In genomic region chr4:158776106-158776505, GRCh38 we compare ENCODE assay signal across 13 cellular contexts. TPM values are rescaled to one million over a fixed set of nuclear protein-coding genes. Genes with fewer than 3 reads are reported as not detected.
DNase-seq lines count a peak whose midpoint lies in the region; ATAC-seq, FAIRE-seq and TF ChIP-seq lines count a peak whose summit lies in the region.
"Had no signal": no experiment of that assay in that cellular context is flagged by ENCODE, and none has a peak within 500 bp of the region (broad histone marks: within the 10 kb centered on the region; RNA-seq: fewer than 3 reads in every experiment).

No MANE protein-coding gene starts in this region.

- H3K9me2 ChIP-seq in GM23338 (ENCODE audit: insufficient read depth): no peaks in the 10 kb centered on the region

- no peak overlapping the region for H2BK15ac ChIP-seq in mesendoderm (replicated peaks; ENCODE audit: low read depth)

- H3K4me3 Mint-ChIP-seq in GM23338 (no peak overlapping the region), astrocyte (ENCODE audit: unreplicated experiment) (no peak overlapping the region)
- H3K4me3 Mint-ChIP-seq: CD4-positive, CD25-positive, alpha-beta regulatory T cell had no signal

- H3K9ac ChIP-seq in astrocyte (ENCODE audit: low read length): no peak overlapping the region
- no peak overlapping the region for H3K9ac ChIP-seq in subcutaneous abdominal adipose tissue (ENCODE audit: low read length in 5 of 5)
- H3K9ac ChIP-seq in mesendoderm (ENCODE audit: low read length): no peak overlapping the region

- H3K36me3 Mint-ChIP-seq in GM23338 (ENCODE audit: low read depth) (no peaks in the 10 kb centered on the region), astrocyte (ENCODE audit: low read depth, unreplicated experiment) (no peaks in the 10 kb centered on the region)
- H3K36me3 Mint-ChIP-seq: CD4-positive, CD25-positive, alpha-beta regulatory T cell had no signal

- FAIRE-seq in astrocyte (lab: Jason Lieb, UNC) (peak; percentile 23), frontal cortex (lab: Jason Lieb, UNC) (no peak)

- H4K20me1 ChIP-seq in GM23338 (replicated peaks; ENCODE audit: insufficient read depth) (0 out of 2 replicates have a peak, but pooled peaks cover 4% of the 10 kb centered on the region), astrocyte (ENCODE audit: insufficient read depth, low read length) (peaks cover 13% of the 10 kb centered on the region)

- no peak overlapping the region for H2BK5ac ChIP-seq in mesendoderm (ENCODE audit: low read length)

- H3K9me3 ChIP-seq in astrocyte (ENCODE audit: insufficient read depth, low read depth, low read length): no peaks in the 10 kb centered on the region
- H3K9me3 ChIP-seq in subcutaneous abdominal adipose tissue (ENCODE audit: control insufficient read depth in 5 of 5, low read length in 5 of 5): no peaks in the 10 kb centered on the region
- H3K9me3 ChIP-seq: HAP-1 had no signal

- no peaks in the 10 kb centered on the region for H3K27me3 Mint-ChIP-seq in GM23338 (ENCODE audit: insufficient read depth, low read depth, poor library complexity)
- no peaks in the 10 kb centered on the region for H3K27me3 Mint-ChIP-seq in astrocyte (ENCODE audit: low read depth, unreplicated experiment)
- H3K27me3 Mint-ChIP-seq: CD4-positive, CD25-positive, alpha-beta regulatory T cell had no signal

- no peak overlapping the region for H3K18ac ChIP-seq in mesendoderm (ENCODE audit: low read length)

- no peak overlapping the region for H4K8ac ChIP-seq in mesendoderm (ENCODE audit: low read depth, low read length)

- H3K4ac ChIP-seq in mesendoderm (ENCODE audit: low read depth, low read length): no peak overlapping the region

- H4K5ac ChIP-seq in mesendoderm (ENCODE audit: low read length): no peak overlapping the region

- H2AK5ac ChIP-seq in mesendoderm (ENCODE audit: low read length): no peak overlapping the region

- peaks cover 28% of the 10 kb centered on the region for H3K4me1 Mint-ChIP-seq in GM23338
- peaks cover 32% of the 10 kb centered on the region for H3K4me1 Mint-ChIP-seq in astrocyte (ENCODE audit: low read depth, unreplicated experiment)

- H2AFZ ChIP-seq in GM23338 (no peak overlapping the region), astrocyte (ENCODE audit: low read depth, low read length) (no peak overlapping the region)
- H2AFZ ChIP-seq: PC-9 had no signal

- no peak overlapping the region for H3K56ac ChIP-seq in mesendoderm (ENCODE audit: low read length)

- no peaks in the 10 kb centered on the region for H3K27me3 ChIP-seq in GM23338 (ENCODE audit: insufficient read depth)
- no peaks in the 10 kb centered on the region for H3K27me3 ChIP-seq in astrocyte (ENCODE audit: insufficient read depth, low read length)
- H3K27me3 ChIP-seq in subcutaneous abdominal adipose tissue (ENCODE audit: control insufficient read depth in 5 of 5, insufficient read depth in 4 of 5, low read length in 5 of 5): no peaks in the 10 kb centered on the region
- H3K27me3 ChIP-seq in mesendoderm (ENCODE audit: insufficient read depth, low read length, poor library complexity): no peaks in the 10 kb centered on the region

- H2BK120ac ChIP-seq in mesendoderm (ENCODE audit: low read depth, low read length): no peak overlapping the region

- TF ChIP-seq CTCF in GM23338 (conservative IDR thresholded peaks at IDR 0.05; ENCODE audit: low read depth in 2 of 2): no peak
- TF ChIP-seq CTCF in astrocyte (IDR thresholded peaks at IDR 0.05; ENCODE audit: insufficient read depth, low read depth, low read length): no peak

- H3K27ac Mint-ChIP-seq in GM23338 (no peak overlapping the region), astrocyte (ENCODE audit: unreplicated experiment) (no peak overlapping the region)
- H3K27ac Mint-ChIP-seq: CD4-positive, CD25-positive, alpha-beta regulatory T cell had no signal

- no peak for ATAC-seq in GM23338

- DNase-seq in GM23338 (ENCODE audit: low spot score) (peak; percentile 41), astrocyte (ENCODE audit: low read depth) (no peak), kidney tubule cell (ENCODE audit: low spot score) (peak; percentile 52), frontal cortex (ENCODE audit: low spot score in 2 of 2) (no peak), mesendoderm (no peak), cerebellar cortex (ENCODE audit: low spot score) (no peak)
- DNase-seq in activated effector memory CD4-positive, alpha-beta T cell treated with Interleukin-2 at 50 U/mL for 16 hours: no peak
- DNase-seq: CD4-positive, CD25-positive, alpha-beta regulatory T cell; NCI-H1048; NCI-H345; PC-9 had no signal

- H3K4me1 ChIP-seq in GM23338 (ENCODE audit: insufficient read depth) (peaks cover 10% of the 10 kb centered on the region; the same call in 1 of the 2 replicates), astrocyte (ENCODE audit: insufficient read depth, low read length) (peaks cover 19% of the 10 kb centered on the region), subcutaneous abdominal adipose tissue (ENCODE audit: control insufficient read depth in 5 of 5, insufficient read depth in 5 of 5, low read length in 5 of 5) (peaks cover 5 to 48% (median 32%) of the 10 kb centered on the region in 5 donors), mesendoderm (ENCODE audit: control insufficient read depth, low read depth, low read length) (no peaks in the 10 kb centered on the region)

- H3K79me1 ChIP-seq in mesendoderm (ENCODE audit: low read length): peaks cover 1% of the 10 kb centered on the region

- H3K36me3 ChIP-seq in GM23338 (ENCODE audit: insufficient read depth) (no peaks in the 10 kb centered on the region), astrocyte (ENCODE audit: insufficient read depth, low read length) (no peaks in the 10 kb centered on the region), subcutaneous abdominal adipose tissue (ENCODE audit: control insufficient read depth in 5 of 5, insufficient read depth in 5 of 5, low read length in 5 of 5) (no peaks in the 10 kb centered on the region), mesendoderm (ENCODE audit: control insufficient read depth, insufficient read depth, low read length) (no peaks in the 10 kb centered on the region)
- H3K36me3 ChIP-seq: HAP-1 had no signal

- no CpG with 5 or more reads among the region's 1 CpG for WGBS in mesendoderm (ENCODE audit: extremely low coverage, insufficient coverage, low lambda C conversion rate)

- no peak overlapping the region for H3K23ac ChIP-seq in mesendoderm (ENCODE audit: low read length)

- H3K79me2 ChIP-seq in GM23338 (replicated peaks; ENCODE audit: insufficient read depth) (peaks cover 95% of the 10 kb centered on the region), astrocyte (ENCODE audit: insufficient read depth, low read length) (peaks cover 97% of the 10 kb centered on the region), mesendoderm (ENCODE audit: control insufficient read depth, insufficient read depth, low read length) (no peaks in the 10 kb centered on the region)

- no peak overlapping the region for H3K4me3 ChIP-seq in GM23338
- H3K4me3 ChIP-seq in astrocyte (ENCODE audit: insufficient read depth, low read depth, low read length): no peak overlapping the region
- H3K4me3 ChIP-seq in subcutaneous abdominal adipose tissue (ENCODE audit: low read depth in 1 of 5, low read length in 5 of 5): no peak overlapping the region
- H3K4me3 ChIP-seq in mesendoderm (ENCODE audit: low read length): no peak overlapping the region
- H3K4me3 ChIP-seq: HAP-1, PC-9 had no signal

- H3F3A ChIP-seq in GM23338 (replicated peaks; ENCODE audit: low read depth): no peaks in the 10 kb centered on the region

- H3K4me2 ChIP-seq in GM23338: no peak overlapping the region
- H3K4me2 ChIP-seq in astrocyte (ENCODE audit: low read length): no peak overlapping the region
- H3K4me2 ChIP-seq in mesendoderm (ENCODE audit: low read length): no peak overlapping the region
- H3K4me2 ChIP-seq: PC-9 had no signal

- H3K27ac ChIP-seq in GM23338 (ENCODE audit: low read depth) (no peak overlapping the region), astrocyte (ENCODE audit: low read depth, low read length) (no peak overlapping the region), subcutaneous abdominal adipose tissue (ENCODE audit: low read depth, low read length) (peak overlapping the region; percentile 32), mesendoderm (ENCODE audit: low read depth, low read length) (no peak overlapping the region)
- H3K27ac ChIP-seq: PC-9 had no signal

- H3K9me3 Mint-ChIP-seq in GM23338 (no peaks in the 10 kb centered on the region), astrocyte (ENCODE audit: unreplicated experiment) (no peaks in the 10 kb centered on the region)
- H3K9me3 Mint-ChIP-seq: CD4-positive, CD25-positive, alpha-beta regulatory T cell had no signal

TF ChIP-seq in GM23338, 12 proteins besides CTCF, POLR2A, EP300 and RAD21 (continues in another document):
- no peak for TF ChIP-seq NANOG (IDR thresholded peaks at IDR 0.05; ENCODE audit: borderline replicate concordance)
- TF ChIP-seq ETS1 (IDR thresholded peaks at IDR 0.05): no peak

RNA-seq across cellular contexts. Expression of gene FNIP2, which starts 7.3 kb away (rescaled TPM):
- 17.2 and 32.4 TPM in 2 replicates for total RNA-seq in GM23338 (2014; rRNA removed; shearing (Covaris generic))
- polyA plus RNA-seq in GM23338 (2016; fragmentation: Nextera tagmentation; extraction: Ambion mirVana): 2.7 TPM in 2 replicates
- total RNA-seq in astrocyte (18.4 and 18.5 TPM in 2 replicates), frontal cortex (63.2 TPM)
- 5.1 TPM for polyA plus RNA-seq in mesendoderm (2013, experiment 1 of 2)
- polyA plus RNA-seq in mesendoderm (2013, experiment 2 of 2): 4.9 TPM

RNA-seq across cellular contexts. Expression of gene PPID, which starts 52.9 kb away (rescaled TPM):
- 52.5 and 56.6 TPM in 2 replicates for total RNA-seq in GM23338 (2014; rRNA removed; shearing (Covaris generic))
- 60.9 and 66.2 TPM in 2 replicates for polyA plus RNA-seq in GM23338 (2016; fragmentation: Nextera tagmentation; extraction: Ambion mirVana)
- total RNA-seq in astrocyte: 27.8 and 30.4 TPM in 2 replicates
- 28.9 TPM for total RNA-seq in frontal cortex
- polyA plus RNA-seq in mesendoderm (2013, experiment 1 of 2): 60.3 TPM
- 60.1 TPM for polyA plus RNA-seq in mesendoderm (2013, experiment 2 of 2)

Comparison
In these comparisons a context has a peak if more than half of its experiments do, and no peak if none do; other contexts are left out.
1. DNase-seq: peak in GM23338 (single experiment) and kidney tubule cell (single experiment); none in astrocyte (single experiment), frontal cortex (0 of 2), mesendoderm (single experiment), cerebellar cortex (single experiment) and activated effector memory CD4-positive, alpha-beta T cell treated with Interleukin-2 at 50 U/mL for 16 hours (single experiment).